ENCODE assay signal across 8 cellular contexts in the genomic region with DNA sequence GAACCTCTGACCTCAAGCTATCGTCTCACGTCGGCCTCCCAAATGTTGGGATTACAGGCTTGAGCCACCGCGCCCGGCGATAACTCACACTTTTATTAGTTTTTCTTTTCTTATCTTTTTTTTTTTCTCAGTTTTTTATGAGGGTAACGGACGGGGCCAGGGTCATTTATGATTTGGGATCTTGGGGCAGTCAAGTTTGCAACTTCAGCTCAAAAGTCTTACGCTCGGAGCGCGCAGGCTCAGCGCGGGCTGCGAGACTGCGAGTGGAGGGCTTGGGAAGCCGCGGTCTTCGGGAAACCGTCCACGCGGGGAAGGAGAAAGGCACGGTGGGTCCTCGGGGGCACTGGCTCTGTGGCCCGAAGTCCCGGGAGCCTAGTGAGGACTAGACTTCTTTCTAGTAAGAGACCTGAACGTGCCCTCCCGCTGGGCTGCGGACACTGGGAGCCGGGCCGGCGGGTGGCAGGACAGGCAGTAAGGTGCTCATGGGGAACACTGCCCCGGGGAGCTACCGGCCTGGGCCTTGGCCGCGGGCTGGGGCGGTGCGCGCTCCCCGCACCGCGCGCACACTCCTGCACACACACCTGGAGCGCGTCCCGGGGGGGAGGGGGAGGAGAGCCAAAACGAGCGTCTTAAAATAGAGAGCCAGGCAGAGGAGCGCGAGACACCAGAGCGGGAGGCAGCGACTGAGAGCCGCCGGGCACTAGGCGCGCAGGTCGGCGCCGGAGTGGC. TPM values are rescaled to one million over a fixed set of nuclear protein-coding genes. Genes with fewer than 3 reads are reported as not detected.
DNase-seq lines count a peak whose midpoint lies in the region; ATAC-seq and TF ChIP-seq lines count a peak whose summit lies in the region.

No MANE protein-coding gene starts in this region.

- peaks cover 0 to 52% of the 10 kb centered on the region in 2 donors for H3K27me3 ChIP-seq in breast epithelium
- H3K27me3 ChIP-seq in lower lobe of right lung (ENCODE audit: low read depth) = peaks cover 71% of the 10 kb centered on the region

- peak overlapping the region; percentile 44 for H3K4me3 ChIP-seq in LNCaP clone FGC (ENCODE audit: low read depth, low read length)
- peak overlapping the region; percentile 9 to 69 (median 56) for H3K4me3 ChIP-seq in breast epithelium
- H3K4me3 ChIP-seq in lower lobe of right lung = peak overlapping the region; percentile 33
- H3K4me3 ChIP-seq in urinary bladder (ENCODE audit: low read depth, low read length) = peak overlapping the region; percentile 26

- intact Hi-C loops in breast epithelium (cut with DNase I; ENCODE audit: low total_unique reads) (loop anchor here (10.0 kb wide), 1 partner anchor 330 kb away; no protein-coding TSS in a partner anchor), lower lobe of right lung (cut with DNase I) (no loop called here)

- 2% methylated on average over 60 of the region's 60 CpGs for WGBS in urinary bladder

- H3K36me3 ChIP-seq in breast epithelium (no peaks in the 10 kb centered on the region), lower lobe of right lung (no peaks in the 10 kb centered on the region), urinary bladder (ENCODE audit: insufficient read depth) (no peaks in the 10 kb centered on the region)

- H3K4me1 ChIP-seq in breast epithelium (peaks cover 0 to 6% of the 10 kb centered on the region in 2 donors), lower lobe of right lung (peaks cover 29% of the 10 kb centered on the region), urinary bladder (ENCODE audit: insufficient read depth) (no peaks in the 10 kb centered on the region)

- H3K9me3 ChIP-seq in breast epithelium (no peaks in the 10 kb centered on the region), lower lobe of right lung (no peaks in the 10 kb centered on the region)

- DNase-seq in COLO668 (lab: John Stamatoyannopoulos, UW; ENCODE audit: unreplicated experiment) (peak; percentile 53), LNCaP clone FGC (ENCODE audit: low read depth) (no peak), breast epithelium (ENCODE audit: low spot score in 2 of 2) (peak; percentile 57 to 83), lower lobe of right lung (peak; percentile 47), SHP77 treated with DMSO at 0.1 percent for 48 hours (lab: John Stamatoyannopoulos, UW) (no peak), NCI-H1105 treated with DMSO at 0.1 percent for 48 hours (lab: John Stamatoyannopoulos, UW) (no peak)

- TF ChIP-seq CTCF in LNCaP clone FGC (IDR thresholded peaks at IDR 0.05; ENCODE audit: control insufficient read depth, extremely low read depth, insufficient read depth) (no peak), breast epithelium (IDR thresholded peaks at IDR 0.05) (no peak), lower lobe of right lung (IDR thresholded peaks at IDR 0.05) (no peak)

- ATAC-seq in lower lobe of right lung (peak; percentile 62 to 68), GM19455 (IDR thresholded peaks at IDR 0.05; ENCODE audit: unreplicated experiment) (no peak)

- TF ChIP-seq POLR2A in breast epithelium (IDR thresholded peaks at IDR 0.05) = no peak

- peak overlapping the region; percentile 84 to 91 for H3K27ac ChIP-seq in breast epithelium
- no peak overlapping the region for H3K27ac ChIP-seq in lower lobe of right lung
- no peak overlapping the region for H3K27ac ChIP-seq in urinary bladder (ENCODE audit: low read depth)

RNA-seq across cellular contexts. Expression of a gene that starts 0.5 kb away (rescaled TPM):
- 10 to 100 TPM in 1 of 3 donors, 1 to 10 TPM in 1, not detected in 1; 8.2 to 19.5 TPM for total RNA-seq in breast epithelium
- 0.41 TPM for total RNA-seq in lower lobe of right lung
- total RNA-seq in urinary bladder = 0.53 TPM
- not detected for polyA plus RNA-seq in urinary bladder

Comparison
In these comparisons a context has a peak if more than half of its experiments do, and no peak if none do; other contexts are left out.
1. DNase-seq: peak in COLO668 (single experiment), breast epithelium (2 of 2) and lower lobe of right lung (single experiment); none in LNCaP clone FGC (single experiment), SHP77 treated with DMSO at 0.1 percent for 48 hours (single experiment) and NCI-H1105 treated with DMSO at 0.1 percent for 48 hours (single experiment).
2. H3K27ac ChIP-seq: peak in breast epithelium (2 of 2); none in lower lobe of right lung (single experiment) and urinary bladder (single experiment).
3. Peak in every context shown above with its lines, with median percentiles within 50 percentile points of each other: H3K4me3 ChIP-seq.